Comparison of ENCODE assay signal across 1 cellular context in the genomic region with DNA sequence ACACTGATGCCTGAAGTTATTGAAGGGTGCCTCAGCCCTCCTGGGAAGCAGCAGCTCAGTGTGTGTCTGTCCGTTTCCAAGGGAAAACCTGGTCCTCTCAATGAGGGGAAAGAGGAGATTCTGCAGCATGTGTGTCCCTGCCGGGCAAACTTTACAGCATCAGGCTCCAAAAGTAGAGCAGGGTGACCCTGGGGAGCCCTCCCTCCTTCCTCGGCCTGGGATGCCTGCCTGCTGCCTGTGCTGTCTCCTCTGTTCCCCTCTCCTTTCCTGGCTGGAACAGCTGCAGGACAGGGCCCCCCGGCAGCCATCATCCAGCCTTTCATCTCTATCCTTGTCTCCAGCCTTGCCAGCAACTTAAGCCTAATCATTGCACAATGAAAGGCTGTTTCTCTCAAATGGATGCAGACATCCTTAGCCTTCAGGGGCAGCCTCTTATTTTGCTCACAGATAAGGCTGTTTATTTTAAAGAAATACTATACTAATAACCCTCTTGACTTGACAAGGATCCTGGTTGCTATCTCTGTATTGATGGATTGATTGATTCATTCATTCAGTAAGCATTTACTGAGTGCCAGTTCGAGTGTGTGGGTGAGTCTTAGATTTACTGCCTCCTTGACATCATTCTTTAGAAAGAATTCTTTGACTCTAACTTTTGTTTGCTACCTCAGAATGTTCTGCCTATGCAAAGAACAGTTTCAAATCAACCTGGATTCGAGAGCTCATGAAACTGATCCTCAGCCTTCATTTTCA.
TF ChIP-seq lines count a peak whose summit lies in the region.

No MANE protein-coding gene starts in this region.

TF ChIP-seq in HEK293, 187 proteins besides CTCF, POLR2A, EP300 and RAD21 (continued from another document):
- TF ChIP-seq ZNF76 (tag by site-specific recombination; IDR thresholded peaks at IDR 0.05; ENCODE audit: borderline replicate concordance, low read depth) (no peak), ZNF114 (tag by site-specific recombination; IDR thresholded peaks at IDR 0.05) (no peak), WT1 (tag by site-specific recombination; IDR thresholded peaks at IDR 0.05) (no peak), SCRT2 (tag by site-specific recombination; IDR thresholded peaks at IDR 0.05) (no peak), ZNF645 (tag by site-specific recombination; IDR thresholded peaks at IDR 0.05) (no peak), PRDM4 (tag by site-specific recombination; IDR thresholded peaks at IDR 0.05) (peak; percentile 97), ZNF548 (tag by site-specific recombination; IDR thresholded peaks at IDR 0.05) (no peak), ZNF48 (tag by site-specific recombination; IDR thresholded peaks at IDR 0.05) (no peak), MYNN (tag by site-specific recombination; IDR thresholded peaks at IDR 0.05; ENCODE audit: borderline replicate concordance) (no peak), ZNF510 (tag by site-specific recombination; IDR thresholded peaks at IDR 0.05; ENCODE audit: insufficient replicate concordance) (no peak), OSR2 (tag by site-specific recombination; IDR thresholded peaks at IDR 0.05) (peak; percentile 84), ZNF157 (tag by site-specific recombination; IDR thresholded peaks at IDR 0.05) (no peak), SP3 (tag by site-specific recombination; IDR thresholded peaks at IDR 0.05) (no peak), GLIS2 (tag by site-specific recombination; IDR thresholded peaks at IDR 0.05) (no peak), ZIC2 (tag by site-specific recombination; IDR thresholded peaks at IDR 0.05) (peak; percentile 58; the same call in 1 of the 2 replicates), ZNF837 (tag by site-specific recombination; IDR thresholded peaks at IDR 0.05) (no peak), ZNF335 (tag by site-specific recombination; conservative IDR thresholded peaks at IDR 0.05) (peak; percentile 55; the same call in 1 of the 2 replicates), TRIM28 (IDR thresholded peaks at IDR 0.05; ENCODE audit: borderline replicate concordance, low read length) (peak; percentile 66; the same call in 1 of the 2 replicates), ZFP69B (tag by site-specific recombination; IDR thresholded peaks at IDR 0.05) (no peak), SALL2 (tag by site-specific recombination; IDR thresholded peaks at IDR 0.05; ENCODE audit: borderline replicate concordance) (no peak), ZNF610 (tag by site-specific recombination; IDR thresholded peaks at IDR 0.05; ENCODE audit: borderline replicate concordance) (no peak), ZBTB11 (tag by site-specific recombination; conservative IDR thresholded peaks at IDR 0.05; ENCODE audit: low read depth) (no peak), ZNF140 (tag by site-specific recombination; IDR thresholded peaks at IDR 0.05) (no peak), KLF10 (tag by site-specific recombination; IDR thresholded peaks at IDR 0.05) (peak; percentile 83), ZNF791 (tag by site-specific recombination; IDR thresholded peaks at IDR 0.05) (no peak), ZBTB48 (tag by site-specific recombination; IDR thresholded peaks at IDR 0.05) (peak; percentile 74), ZNF560 (tag by site-specific recombination; IDR thresholded peaks at IDR 0.05; ENCODE audit: borderline replicate concordance) (no peak), ZNF707 (tag by site-specific recombination; IDR thresholded peaks at IDR 0.05) (no peak), BCL11B (tag by site-specific recombination; IDR thresholded peaks at IDR 0.05; ENCODE audit: low read depth) (no peak), ZNF558 (tag by site-specific recombination; IDR thresholded peaks at IDR 0.05) (no peak)
- TF ChIP-seq, protein P1, sequence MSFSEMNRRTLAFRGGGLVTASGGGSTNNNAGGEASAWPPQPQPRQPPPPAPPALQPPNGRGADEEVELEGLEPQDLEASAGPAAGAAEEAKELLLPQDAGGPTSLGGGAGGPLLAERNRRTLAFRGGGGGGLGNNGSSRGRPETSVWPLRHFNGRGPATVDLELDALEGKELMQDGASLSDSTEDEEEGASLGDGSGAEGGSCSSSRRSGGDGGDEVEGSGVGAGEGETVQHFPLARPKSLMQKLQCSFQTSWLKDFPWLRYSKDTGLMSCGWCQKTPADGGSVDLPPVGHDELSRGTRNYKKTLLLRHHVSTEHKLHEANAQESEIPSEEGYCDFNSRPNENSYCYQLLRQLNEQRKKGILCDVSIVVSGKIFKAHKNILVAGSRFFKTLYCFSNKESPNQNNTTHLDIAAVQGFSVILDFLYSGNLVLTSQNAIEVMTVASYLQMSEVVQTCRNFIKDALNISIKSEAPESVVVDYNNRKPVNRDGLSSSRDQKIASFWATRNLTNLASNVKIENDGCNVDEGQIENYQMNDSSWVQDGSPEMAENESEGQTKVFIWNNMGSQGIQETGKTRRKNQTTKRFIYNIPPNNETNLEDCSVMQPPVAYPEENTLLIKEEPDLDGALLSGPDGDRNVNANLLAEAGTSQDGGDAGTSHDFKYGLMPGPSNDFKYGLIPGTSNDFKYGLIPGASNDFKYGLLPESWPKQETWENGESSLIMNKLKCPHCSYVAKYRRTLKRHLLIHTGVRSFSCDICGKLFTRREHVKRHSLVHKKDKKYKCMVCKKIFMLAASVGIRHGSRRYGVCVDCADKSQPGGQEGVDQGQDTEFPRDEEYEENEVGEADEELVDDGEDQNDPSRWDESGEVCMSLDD (tag by site-specific recombination; IDR thresholded peaks at IDR 0.05) = no peak
